In the genomic region with DNA sequence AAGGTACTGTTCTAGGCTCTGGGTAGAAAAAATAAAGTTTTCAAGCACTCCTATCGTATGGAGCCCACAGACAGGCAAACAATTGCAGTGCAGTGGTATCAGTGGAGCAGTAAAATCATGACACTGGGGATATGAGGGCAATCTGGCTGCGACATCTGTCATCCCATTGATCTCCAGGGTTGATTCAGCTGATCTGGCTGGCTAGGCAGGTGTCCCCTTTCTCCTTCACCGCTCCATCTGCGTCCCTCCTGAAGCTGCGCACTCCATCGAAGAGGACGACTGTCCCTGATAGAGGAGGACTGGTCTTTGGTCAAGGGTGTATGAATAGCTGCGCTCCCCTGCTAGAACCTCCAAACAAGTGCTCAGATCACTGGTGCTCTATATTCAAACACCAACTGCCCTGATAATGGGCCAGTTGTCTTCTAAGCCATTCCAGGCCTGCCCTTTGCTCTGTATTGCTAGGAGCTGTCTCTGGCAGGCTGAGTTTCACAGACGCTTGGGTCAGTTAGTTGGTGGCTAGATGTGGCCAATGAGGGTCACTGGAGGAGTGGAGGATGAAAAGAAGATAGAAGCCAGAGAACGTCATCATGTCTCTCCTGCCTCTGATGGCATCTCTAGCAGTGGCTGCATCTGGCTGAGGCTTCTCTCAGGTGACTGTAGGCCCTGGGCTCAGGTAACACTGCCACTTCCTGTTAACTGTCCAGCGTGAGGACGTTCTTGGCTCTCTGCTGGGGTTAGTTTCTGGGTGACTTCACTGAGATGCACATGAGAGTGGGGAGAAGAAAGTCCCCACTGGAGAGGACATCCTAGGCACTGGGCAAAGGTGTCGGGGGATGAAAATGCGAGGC, we compare ENCODE assay signal across 17 cellular contexts.
DNase-seq lines count a peak whose midpoint lies in the region; ATAC-seq and TF ChIP-seq lines count a peak whose summit lies in the region.
"Had no signal": no experiment of that assay in that cellular context is flagged by ENCODE, and none has a peak within 500 bp of the region (broad histone marks: within the 10 kb centered on the region; RNA-seq: fewer than 3 reads in every experiment).

No MANE protein-coding gene starts in this region.

- no peak overlapping the region for H4K91ac ChIP-seq in IMR-90 (ENCODE audit: insufficient read depth, low read depth, low read length)

- peaks cover 0 to 20% of the 10 kb centered on the region in 2 experiments; a peak in 2 of 4 replicates for H3K79me1 ChIP-seq in IMR-90 (ENCODE audit: low read depth in 1 of 2, low read length in 2 of 2)

- no peak overlapping the region for H3K4me3 ChIP-seq in IMR-90 (ENCODE audit: insufficient read depth, low read depth, low read length)
- H3K4me3 ChIP-seq: ascending aorta; BLaER1 treated with 17β-estradiol and CSF1 and Interleukin-3, amounts not matched to agents 10 nM and 100 nM; upper lobe of right lung had no signal

- DNase-seq in NCI-H82 (lab: John Stamatoyannopoulos, UW), result peak; percentile 81
- no peak for DNase-seq in NCI-H82 treated with DMSO at 0.1 percent for 48 hours (lab: John Stamatoyannopoulos, UW; ENCODE audit: unreplicated experiment)
- no peak for DNase-seq in IMR-90
- DNase-seq in activated T-helper 2 cell treated with anti-CD3 and anti-CD28 coated beads, Interferon-gamma antibody, Interleukin-2, Interleukin-4, amounts not matched to agents 10 μg/mL and 5 μg/mL and 100 μg/mL, durations not matched to agents 14 hours and 24 hours and 36 hours (ENCODE audit: low spot score), result no peak
- DNase-seq in natural killer cell, result no peak
- DNase-seq in NCI-H2081 (lab: John Stamatoyannopoulos, UW), result no peak
- no peak for DNase-seq in GF-D8 (lab: John Stamatoyannopoulos, UW)
- DNase-seq: 8988T, DMS79 treated with DMSO at 0.1 percent for 48 hours, foreskin fibroblast, KBM-7, left colon, NCI-H1048, upper lobe of right lung had no signal

- no peak overlapping the region for H3K4me2 ChIP-seq in IMR-90 (ENCODE audit: low read depth, low read length)

- no peak for TF ChIP-seq RAD21 in IMR-90 (IDR thresholded peaks at IDR 0.05; ENCODE audit: low read length)

- H3K9me3 ChIP-seq in IMR-90 (ENCODE audit: control insufficient read depth, insufficient read depth, low read length), result no peaks in the 10 kb centered on the region
- H3K9me3 ChIP-seq: ascending aorta, upper lobe of right lung had no signal

- TF ChIP-seq POLR2A in IMR-90 (IDR thresholded peaks at IDR 0.05; ENCODE audit: low read depth, low read length), result no peak

- H2BK120ac ChIP-seq in IMR-90 (ENCODE audit: low read depth, low read length), result no peak overlapping the region

- H2BK5ac ChIP-seq in IMR-90 (ENCODE audit: low read depth, low read length, poor library complexity, severe bottlenecking), result no peak overlapping the region

- H3K36me3 ChIP-seq in IMR-90 (ENCODE audit: control insufficient read depth, insufficient read depth, low read length), result no peaks in the 10 kb centered on the region
- H3K36me3 ChIP-seq: ascending aorta; BLaER1 treated with 17β-estradiol and CSF1 and Interleukin-3, amounts not matched to agents 10 nM and 100 nM; upper lobe of right lung had no signal

- BruUV-seq in IMR-90 (replicated peaks; lab: Mats Ljungman, UMichigan), result no TSS peak

- peaks cover 4% of the 10 kb centered on the region; the same call in 1 of the 2 replicates for H3K9me1 ChIP-seq in IMR-90 (ENCODE audit: insufficient read depth, low read length)

- H3K9me3 Mint-ChIP-seq in activated T-helper 2 cell treated with anti-CD3 and anti-CD28 coated beads, Interferon-gamma antibody, Interleukin-2, Interleukin-4, amounts not matched to agents 10 μg/mL and 5 μg/mL and 100 μg/mL, durations not matched to agents 14 hours and 24 hours and 36 hours, result peaks cover 11% of the 10 kb centered on the region
- peaks cover 2 to 3% of the 10 kb centered on the region in 2 donors for H3K9me3 Mint-ChIP-seq in natural killer cell

- intact Hi-C loops in IMR-90 (cut with micrococcal nuclease) (no loop called here), natural killer cell (cut with micrococcal nuclease) (no loop called here)
- intact Hi-C loops in activated T-helper 2 cell treated with anti-CD3 and anti-CD28 coated beads, Interferon-gamma antibody, Interleukin-2, Interleukin-4, amounts not matched to agents 10 μg/mL and 5 μg/mL and 100 μg/mL, durations not matched to agents 14 hours and 24 hours and 36 hours (cut with micrococcal nuclease), result loop anchor here (1.0 to 10.0 kb wide), 5 partner anchors 17 to 1617 kb away; partner anchors contain the start of gene GPR65

- H4K8ac ChIP-seq in IMR-90 (ENCODE audit: low read depth in 2 of 2, low read length in 2 of 2), result no peak overlapping the region

- H2AK9ac ChIP-seq in IMR-90 (replicated peaks; ENCODE audit: low read depth, low read length, poor library complexity), result no peak overlapping the region

- no peaks in the 10 kb centered on the region for H3K27me3 Mint-ChIP-seq in activated T-helper 2 cell treated with anti-CD3 and anti-CD28 coated beads, Interferon-gamma antibody, Interleukin-2, Interleukin-4, amounts not matched to agents 10 μg/mL and 5 μg/mL and 100 μg/mL, durations not matched to agents 14 hours and 24 hours and 36 hours (ENCODE audit: low read depth)
- no peaks in the 10 kb centered on the region for H3K27me3 Mint-ChIP-seq in natural killer cell (ENCODE audit: low read depth in 2 of 2)

- no peak overlapping the region for H3K27ac ChIP-seq in IMR-90 (ENCODE audit: insufficient read depth, low read length)
- H3K27ac ChIP-seq: ascending aorta; BLaER1 treated with 17β-estradiol and CSF1 and Interleukin-3, amounts not matched to agents 10 nM and 100 nM; upper lobe of right lung had no signal

- H3K56ac ChIP-seq in IMR-90 (ENCODE audit: extremely low read depth, insufficient read depth, low read length), result no peak overlapping the region

- H2BK15ac ChIP-seq in IMR-90 (ENCODE audit: low read depth, low read length), result no peak overlapping the region

- H4K20me1 ChIP-seq in IMR-90 (ENCODE audit: insufficient read depth, low read length), result no peaks in the 10 kb centered on the region
- H4K20me1 ChIP-seq: BLaER1 treated with 17β-estradiol and CSF1 and Interleukin-3, amounts not matched to agents 10 nM and 100 nM had no signal

- peaks cover 12% of the 10 kb centered on the region for H3K4me1 ChIP-seq in IMR-90 (ENCODE audit: control insufficient read depth, insufficient read depth, low read length)

- WGBS in IMR-90 (ENCODE audit: extremely low coverage in 2 of 2, insufficient read length in 1 of 2), 2 experiments, result 88% methylated on average over 4 of the region's 14 CpGs; no CpG with 5 or more reads in 1 of the 2 experiments

- no peak overlapping the region for H3K4me3 Mint-ChIP-seq in activated T-helper 2 cell treated with anti-CD3 and anti-CD28 coated beads, Interferon-gamma antibody, Interleukin-2, Interleukin-4, amounts not matched to agents 10 μg/mL and 5 μg/mL and 100 μg/mL, durations not matched to agents 14 hours and 24 hours and 36 hours (ENCODE audit: low read depth)
- no peak overlapping the region for H3K4me3 Mint-ChIP-seq in natural killer cell

- H3K36me3 Mint-ChIP-seq in activated T-helper 2 cell treated with anti-CD3 and anti-CD28 coated beads, Interferon-gamma antibody, Interleukin-2, Interleukin-4, amounts not matched to agents 10 μg/mL and 5 μg/mL and 100 μg/mL, durations not matched to agents 14 hours and 24 hours and 36 hours (ENCODE audit: low read depth), result peaks cover 18% of the 10 kb centered on the region
- no peaks in the 10 kb centered on the region for H3K36me3 Mint-ChIP-seq in natural killer cell

- H3K4me1 Mint-ChIP-seq in activated T-helper 2 cell treated with anti-CD3 and anti-CD28 coated beads, Interferon-gamma antibody, Interleukin-2, Interleukin-4, amounts not matched to agents 10 μg/mL and 5 μg/mL and 100 μg/mL, durations not matched to agents 14 hours and 24 hours and 36 hours (ENCODE audit: low read depth), result peaks cover 51% of the 10 kb centered on the region
- H3K4me1 Mint-ChIP-seq in natural killer cell, result peaks cover 48 to 54% of the 10 kb centered on the region in 2 donors

- peak overlapping the region; percentile 45; the same call in 1 of the 2 replicates for H2AK5ac ChIP-seq in IMR-90 (ENCODE audit: low read depth, low read length)

- H3K23ac ChIP-seq in IMR-90 (ENCODE audit: low read depth, low read length), result no peak overlapping the region

- ATAC-seq in IMR-90 (ENCODE audit: low read depth) (no peak), natural killer cell (no peak), GM18502 (IDR thresholded peaks at IDR 0.05; ENCODE audit: poor library complexity, unreplicated experiment) (no peak)
- ATAC-seq: left colon, upper lobe of right lung had no signal

- H4K5ac ChIP-seq in IMR-90 (ENCODE audit: low read depth, low read length), result no peak overlapping the region

- dilution Hi-C loops in IMR-90 (cut with HindIII; ENCODE audit: low sequenced_read_pairs, unreplicated experiment), result no loop called here

- no peak overlapping the region for H3K14ac ChIP-seq in IMR-90 (replicated peaks; ENCODE audit: low read depth, low read length)

- no peak overlapping the region; the same call in 1 of the 2 replicates for H3K4ac ChIP-seq in IMR-90 (ENCODE audit: low read depth, low read length)

- TF ChIP-seq CTCF in IMR-90 (conservative IDR thresholded peaks at IDR 0.05; ENCODE audit: low read depth, low read length) (no peak), natural killer cell (IDR thresholded peaks at IDR 0.05) (no peak)

- H3K27me3 ChIP-seq in IMR-90 (ENCODE audit: control insufficient read depth, insufficient read depth, low read length), result no peaks in the 10 kb centered on the region; the same call in 1 of the 2 replicates
- H3K27me3 ChIP-seq: ascending aorta, upper lobe of right lung had no signal

- no peak overlapping the region for H3K18ac ChIP-seq in IMR-90 (ENCODE audit: low read depth, low read length)

- H3K27ac Mint-ChIP-seq in activated T-helper 2 cell treated with anti-CD3 and anti-CD28 coated beads, Interferon-gamma antibody, Interleukin-2, Interleukin-4, amounts not matched to agents 10 μg/mL and 5 μg/mL and 100 μg/mL, durations not matched to agents 14 hours and 24 hours and 36 hours, result peak overlapping the region; percentile 97
- H3K27ac Mint-ChIP-seq in natural killer cell, result peak overlapping the region; percentile 32 to 68

- CTCF ChIA-PET in IMR-90 (lab: Yijun Ruan, JAX), result no interaction called here

- POLR2A ChIA-PET in IMR-90 (lab: Charles Lee; ENCODE audit: unreplicated experiment), result no interaction called here

- H3K9ac ChIP-seq in IMR-90 (ENCODE audit: low read depth, low read length), result no peak overlapping the region
- H3K9ac ChIP-seq: BLaER1 treated with 17β-estradiol and CSF1 and Interleukin-3, amounts not matched to agents 10 nM and 100 nM had no signal

- no peak overlapping the region for H2BK20ac ChIP-seq in IMR-90 (ENCODE audit: low read depth, low read length)

- in situ Hi-C loops in IMR-90 (cut with MboI; ENCODE audit: low sequenced_read_pairs), result no loop called here

- no peak overlapping the region for H2AFZ ChIP-seq in IMR-90 (replicated peaks; ENCODE audit: low read length, poor library complexity)

TF ChIP-seq in IMR-90, 13 proteins besides CTCF, POLR2A, EP300 and RAD21 (continues in another document):
- TF ChIP-seq FOS (IDR thresholded peaks at IDR 0.05; ENCODE audit: low read depth, low read length), result no peak
- no peak for TF ChIP-seq NFE2L2 (IDR thresholded peaks at IDR 0.05; ENCODE audit: low read depth, low read length)
- no peak for TF ChIP-seq RFX5 (IDR thresholded peaks at IDR 0.05; ENCODE audit: low read depth, low read length)
- TF ChIP-seq MAZ (IDR thresholded peaks at IDR 0.05; ENCODE audit: borderline replicate concordance, low read depth, low read length), result no peak
- no peak for TF ChIP-seq BHLHE40 (IDR thresholded peaks at IDR 0.05; ENCODE audit: low read depth, low read length)
